8 cellular contexts compared by ENCODE assay signal in genomic region chr12:40662366-40662765, GRCh38. TPM values are rescaled to one million over a fixed set of nuclear protein-coding genes. Genes with fewer than 3 reads are reported as not detected.
"Had no signal": no experiment of that assay in that cellular context is flagged by ENCODE, and none has a peak within 500 bp of the region (broad histone marks: within the 10 kb centered on the region; RNA-seq: fewer than 3 reads in every experiment).

No MANE protein-coding gene starts in this region.

- DNase-seq: GM23248, GOT3, H7, H9, HCEC 1CT, HFFc6 had no signal

- H3K4me3 ChIP-seq: GM23248, GM23338, HAP-1 had no signal

- H3K9me3 ChIP-seq: HAP-1 had no signal

- H3K4me1 ChIP-seq: HAP-1 had no signal

- H3K27ac ChIP-seq: GM23248 had no signal

- H3K36me3 ChIP-seq: HAP-1 had no signal

RNA-seq across cellular contexts. Expression of gene CNTN1, which starts 29.9 kb away (rescaled TPM):
- total RNA-seq: HFFc6 had no signal
